5 cellular contexts compared by ENCODE assay signal in genomic region chr5:157056848-157057247, GRCh38. TPM values are rescaled to one million over a fixed set of nuclear protein-coding genes. Genes with fewer than 3 reads are reported as not detected.
"Had no signal": no experiment of that assay in that cellular context is flagged by ENCODE, and none has a peak within 500 bp of the region (broad histone marks: within the 10 kb centered on the region; RNA-seq: fewer than 3 reads in every experiment).

No MANE protein-coding gene starts in this region.

RNA-seq across cellular contexts. Expression of gene HAVCR1, which starts 2.1 kb away (rescaled TPM):
- total RNA-seq: GM23338, H1, H9, HT-29 had no signal
- polyA plus RNA-seq: GM23338, H1, IgD-negative memory B cell had no signal

RNA-seq across cellular contexts. Expression of gene HAVCR2, which starts 52.0 kb away (rescaled TPM):
- total RNA-seq: H1, H9, HT-29 had no signal
- polyA plus RNA-seq: GM23338 had no signal
